In the genomic region with DNA sequence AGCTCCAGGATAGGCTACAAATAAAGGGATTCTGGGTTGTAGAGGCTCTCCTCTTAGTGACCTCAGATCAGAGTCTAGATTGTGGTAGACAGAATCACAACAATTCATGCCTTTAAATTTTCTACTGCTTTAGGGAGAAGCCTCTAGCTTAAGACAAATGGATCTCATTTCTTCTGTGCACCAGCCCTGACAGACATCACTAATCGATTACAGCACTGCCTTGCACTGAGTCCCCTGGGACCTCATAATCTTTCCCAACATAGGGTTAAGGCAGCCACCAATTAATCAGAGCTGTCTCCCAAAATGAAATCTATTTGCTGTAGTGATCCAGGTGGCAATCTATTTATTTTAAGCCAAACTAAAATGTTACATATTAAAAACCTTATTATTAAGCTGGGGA, we compare ENCODE assay signal across 22 cellular contexts.
"Had no signal": no experiment of that assay in that cellular context is flagged by ENCODE, and none has a peak within 500 bp of the region (broad histone marks: within the 10 kb centered on the region; RNA-seq: fewer than 3 reads in every experiment).

No MANE protein-coding gene starts in this region.

- H3K9ac ChIP-seq: SK-N-SH had no signal

- H3K27ac ChIP-seq: VCaP had no signal

- DNase-seq: activated CD4-positive, alpha-beta memory T cell treated with anti-CD3 and anti-CD28 coated beads for 36 hours; activated CD4-positive, alpha-beta T cell treated with anti-CD3 and anti-CD28 coated beads, Interleukin-2, amount 10 ng/mL, durations not matched to agents 7 days and 5 days; activated CD4-positive, CD25-positive, alpha-beta regulatory T cell; activated CD8-positive, alpha-beta memory T cell treated with anti-CD3 and anti-CD28 coated beads for 24 hours; activated effector memory CD4-positive, alpha-beta T cell treated with anti-CD3 and anti-CD28 coated beads, Interleukin-2, amount 50 U/mL, for 16 hours; activated naive CD4-positive, alpha-beta T cell treated with anti-CD3 and anti-CD28 coated beads for 36 hours; activated T-cell treated with anti-CD3 and anti-CD28 coated beads, Interleukin-2, amount 50 U/mL, for 4 hours; amygdala; cortex of kidney; MG63; MV-4-11; NCI-H1105; NCI-H1436 treated with DMSO at 0.1 percent for 48 hours; NCI-H187; NCI-H2171 treated with DMSO at 0.1 percent for 48 hours; NCI-H226; NCI-H510A; NCI-H526 treated with DMSO at 0.1 percent for 48 hours; SK-N-SH; T-helper 1 cell had no signal

- H3K9me3 ChIP-seq: MG63, SK-N-SH had no signal

- FAIRE-seq: astrocyte had no signal

- H3K4me2 ChIP-seq: SK-N-SH had no signal

- H3K4me3 ChIP-seq: MG63 had no signal

- H3K36me3 ChIP-seq: MG63 had no signal

- H3K27me3 ChIP-seq: MG63 had no signal

- ATAC-seq: activated T-cell treated with anti-CD3 and anti-CD28 coated beads, Interleukin-2, amount 50 U/mL, for 4 hours had no signal
